In the genomic region with DNA sequence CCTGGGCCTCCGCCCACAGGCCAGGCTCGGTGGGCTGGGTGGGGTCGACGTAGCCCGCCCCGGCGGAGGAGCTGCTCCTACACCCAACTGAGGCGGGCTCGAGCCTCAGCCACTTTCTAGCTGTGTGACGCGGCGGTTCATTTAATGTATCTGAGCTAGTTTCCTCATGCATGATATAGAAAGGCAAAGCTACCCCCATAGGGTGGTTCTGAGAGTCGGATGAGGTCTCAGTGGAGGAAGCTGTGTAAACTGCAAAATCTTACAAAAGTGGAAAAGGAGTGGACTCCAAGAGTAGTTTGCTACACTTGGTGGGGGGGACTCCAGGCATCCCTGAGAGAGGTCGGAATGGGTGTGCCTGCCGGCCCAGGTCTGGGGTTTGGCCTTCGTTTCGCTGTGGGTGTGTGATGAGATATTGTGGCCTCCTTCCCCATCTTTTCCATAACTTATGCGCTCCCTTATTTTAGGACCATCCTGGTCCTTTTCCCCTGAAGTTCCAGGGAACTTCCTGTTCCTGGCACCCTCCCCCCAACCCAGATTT, we compare ENCODE assay signal across 8 cellular contexts. TPM values are rescaled to one million over a fixed set of nuclear protein-coding genes. Genes with fewer than 3 reads are reported as not detected.
DNase-seq lines count a peak whose midpoint lies in the region; ATAC-seq lines count a peak whose summit lies in the region.

No MANE protein-coding gene starts in this region.

- DNase-seq in stimulated activated CD8-positive, alpha-beta memory T cell treated with anti-CD3 and anti-CD28 coated beads, Interleukin-15, amount 100 ng/mL, for 24 hours (ENCODE audit: low read depth), result peak; percentile 14
- DNase-seq in stimulated activated CD8-positive, alpha-beta memory T cell treated with anti-CD3 and anti-CD28 coated beads, Interleukin-4, amount 100 ng/mL, for 48 hours, result no peak
- DNase-seq in immature natural killer cell (no peak), NCI-H345 treated with DMSO at 0.1 percent for 48 hours (lab: John Stamatoyannopoulos, UW; ENCODE audit: unreplicated experiment) (no peak)

- peak overlapping the region; percentile 41 for H3K27ac ChIP-seq in subcutaneous abdominal adipose tissue (ENCODE audit: low read depth, low read length)

- H3K27ac Mint-ChIP-seq in activated naive CD8-positive, alpha-beta T cell, result peak overlapping the region; percentile 78
- H3K27ac Mint-ChIP-seq in immature natural killer cell, result peak overlapping the region in 1 of 6 donors; percentile 13

- H3K36me3 ChIP-seq in subcutaneous abdominal adipose tissue (ENCODE audit: control insufficient read depth in 5 of 5, insufficient read depth in 5 of 5, low read length in 5 of 5), result no peaks in the 10 kb centered on the region

- H3K27me3 Mint-ChIP-seq in activated naive CD8-positive, alpha-beta T cell, result no peaks in the 10 kb centered on the region
- H3K27me3 Mint-ChIP-seq in immature natural killer cell (ENCODE audit: low read depth in 3 of 3), result peaks cover 1 to 14% (median 8%) of the 10 kb centered on the region in 3 donors

- peak overlapping the region; percentile 49 to 90 (median 81) for H3K4me3 ChIP-seq in subcutaneous abdominal adipose tissue (ENCODE audit: low read depth in 1 of 5, low read length in 5 of 5)

- no peaks in the 10 kb centered on the region for H3K9me3 ChIP-seq in subcutaneous abdominal adipose tissue (ENCODE audit: control insufficient read depth in 5 of 5, low read length in 5 of 5)

- peaks cover 4 to 32% (median 18%) of the 10 kb centered on the region in 5 donors for H3K4me1 ChIP-seq in subcutaneous abdominal adipose tissue (ENCODE audit: control insufficient read depth in 5 of 5, insufficient read depth in 5 of 5, low read length in 5 of 5)

- H3K27me3 ChIP-seq in subcutaneous abdominal adipose tissue (ENCODE audit: control insufficient read depth in 5 of 5, insufficient read depth in 4 of 5, low read length in 5 of 5), result no peaks in the 10 kb centered on the region

- H3K9ac ChIP-seq in subcutaneous abdominal adipose tissue (ENCODE audit: low read length in 5 of 5), result peak overlapping the region in 4 of 5 donors; percentile 11 to 89 (median 76)

- H3K9me3 Mint-ChIP-seq in activated naive CD8-positive, alpha-beta T cell (ENCODE audit: low read depth), result no peaks in the 10 kb centered on the region
- no peaks in the 10 kb centered on the region for H3K9me3 Mint-ChIP-seq in immature natural killer cell

- peaks cover 2% of the 10 kb centered on the region for H3K36me3 Mint-ChIP-seq in activated naive CD8-positive, alpha-beta T cell
- H3K36me3 Mint-ChIP-seq in immature natural killer cell, result no peaks in the 10 kb centered on the region

- peak overlapping the region; percentile 95 for H3K4me3 Mint-ChIP-seq in activated naive CD8-positive, alpha-beta T cell
- H3K4me3 Mint-ChIP-seq in immature natural killer cell, result peak overlapping the region; percentile 71 to 79 (median 71)

- peaks cover 30% of the 10 kb centered on the region for H3K4me1 Mint-ChIP-seq in activated naive CD8-positive, alpha-beta T cell (ENCODE audit: low read depth)
- peaks cover 16 to 18% of the 10 kb centered on the region in 2 donors for H3K4me1 Mint-ChIP-seq in immature natural killer cell

- peak; percentile 26 for ATAC-seq in HG03442 (IDR thresholded peaks at IDR 0.05; ENCODE audit: unreplicated experiment)
- no peak for ATAC-seq in GM21825 (IDR thresholded peaks at IDR 0.05; ENCODE audit: unreplicated experiment)

RNA-seq across cellular contexts. Expression of a gene that starts 0.9 kb away (rescaled TPM):
- polyA plus RNA-seq in immature natural killer cell, result 1 to 10 TPM in 1 of 3 donors, under 1 TPM in 1, not detected in 1; 0.74 to 1.3 TPM

RNA-seq across cellular contexts. Expression of a gene that starts 40.2 kb away (rescaled TPM):
- not detected for polyA plus RNA-seq in immature natural killer cell
